Comparison of ENCODE assay signal across 8 cellular contexts in the genomic region with DNA sequence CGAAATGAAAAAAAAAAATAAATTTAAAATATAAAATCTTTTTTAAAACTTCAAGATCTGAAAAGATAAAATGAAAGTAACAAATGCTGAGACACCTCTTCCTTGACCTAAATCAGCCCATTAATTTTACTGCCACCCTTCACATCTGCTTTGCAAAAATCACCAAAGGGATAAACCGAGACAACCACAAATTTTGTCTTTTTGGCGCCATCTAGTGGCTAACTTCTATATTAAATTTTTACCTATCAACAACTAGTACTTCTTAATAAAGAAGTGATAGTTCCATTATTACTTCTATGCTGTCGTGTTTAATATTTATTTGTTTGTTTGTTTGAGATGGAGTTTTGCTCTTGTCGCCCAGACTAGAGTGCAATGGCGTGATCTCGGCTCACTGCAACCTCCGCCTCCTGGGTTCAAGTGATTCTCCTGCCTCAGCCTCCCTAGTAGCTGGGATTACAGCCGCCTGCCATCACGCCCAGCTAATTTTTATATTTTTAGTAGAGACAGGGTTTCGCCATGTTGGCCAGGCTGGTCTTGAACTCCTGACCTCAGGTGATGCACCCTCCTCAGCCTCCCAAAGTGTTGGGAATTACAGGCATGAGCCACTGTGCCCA. TPM values are rescaled to one million over a fixed set of nuclear protein-coding genes. Genes with fewer than 3 reads are reported as not detected.
DNase-seq lines count a peak whose midpoint lies in the region; FAIRE-seq and TF ChIP-seq lines count a peak whose summit lies in the region.
"Not testable (repeated sequence)": the region's sequence is repeated elsewhere in the genome, so short reads cannot be mapped to it uniquely, and the experiment has no call there.

No MANE protein-coding gene starts in this region.

- TF ChIP-seq CTCF in BE2C (IDR thresholded peaks at IDR 0.05; ENCODE audit: low read depth, low read length): peak; percentile 54
- TF ChIP-seq CTCF in GM13977 (IDR thresholded peaks at IDR 0.05; ENCODE audit: extremely low read depth, insufficient read depth, missing control alignments): peak; percentile 48
- peak; percentile 44 for TF ChIP-seq CTCF in LNCaP clone FGC (IDR thresholded peaks at IDR 0.05; ENCODE audit: control insufficient read depth, extremely low read depth, insufficient read depth)
- TF ChIP-seq CTCF in progenitor cell of endocrine pancreas (IDR thresholded peaks at IDR 0.05; ENCODE audit: unreplicated experiment): peak; percentile 76

- in situ Hi-C loops in GM13977 (cut with MboI; ENCODE audit: low pct_unique_long_range_greater_than_20kb, low sequenced_read_pairs, unreplicated experiment): not testable (repeated sequence)

- H3K27ac Mint-ChIP-seq in immature natural killer cell, progenitor cell of endocrine pancreas: not testable (repeated sequence)

- H3K27me3 ChIP-seq in BE2C: not testable (repeated sequence)

- H3K36me3 Mint-ChIP-seq in immature natural killer cell: peaks cover 20 to 22% (median 20%) of the 10 kb centered on the region in 3 donors
- H3K36me3 Mint-ChIP-seq in progenitor cell of endocrine pancreas (ENCODE audit: insufficient read depth): not testable (repeated sequence)

- FAIRE-seq in TTC549 (lab: Jason Lieb, UNC): peak; percentile 76

- H3K4me3 ChIP-seq in BE2C (ENCODE audit: low read depth, low read length); LNCaP clone FGC (ENCODE audit: low read depth, low read length): not testable (repeated sequence)

- peak overlapping the region in 1 of 5 donors; percentile 12 for H3K4me3 Mint-ChIP-seq in immature natural killer cell
- H3K4me3 Mint-ChIP-seq in progenitor cell of endocrine pancreas (ENCODE audit: low read depth): not testable (repeated sequence)

- H3K9me3 ChIP-seq in BE2C: not testable (repeated sequence)

- H3K4me1 ChIP-seq in BE2C: not testable (repeated sequence)

- not testable (repeated sequence) for H3K36me3 ChIP-seq in BE2C

- not testable (repeated sequence) for H3K27me3 Mint-ChIP-seq in immature natural killer cell (ENCODE audit: low read depth in 3 of 3); progenitor cell of endocrine pancreas

- H3K4me1 Mint-ChIP-seq in immature natural killer cell; progenitor cell of endocrine pancreas (ENCODE audit: low read depth): not testable (repeated sequence)

- H3K9me3 Mint-ChIP-seq in immature natural killer cell; progenitor cell of endocrine pancreas (ENCODE audit: low read depth): not testable (repeated sequence)

- not testable (repeated sequence) for DNase-seq in BE2C; LNCaP clone FGC (ENCODE audit: low read depth); progenitor cell of endocrine pancreas (ENCODE audit: low spot score, unreplicated experiment)
- DNase-seq in GM13977 (ENCODE audit: low spot score): peak; percentile 49
- peak; percentile 9 to 62 for DNase-seq in NCI-H526 (lab: John Stamatoyannopoulos, UW)
- peak; percentile 53 for DNase-seq in dedifferentiated amniotic fluid mesenchymal stem cell (ENCODE audit: extremely low spot score)
- DNase-seq in immature natural killer cell: peak; percentile 43 to 64 (median 58)

RNA-seq across cellular contexts. Expression of gene CYCS, which starts 35.0 kb away (rescaled TPM):
- 503 TPM for polyA plus RNA-seq in BE2C (2012; ENCODE audit: insufficient read depth, insufficient read length, low read depth)
- polyA plus RNA-seq in immature natural killer cell: 100 to 1,000 TPM; 142 to 264 (median 186) TPM
- total RNA-seq in progenitor cell of endocrine pancreas: 62.3 and 69.5 TPM in 2 replicates
